In the genomic region with DNA sequence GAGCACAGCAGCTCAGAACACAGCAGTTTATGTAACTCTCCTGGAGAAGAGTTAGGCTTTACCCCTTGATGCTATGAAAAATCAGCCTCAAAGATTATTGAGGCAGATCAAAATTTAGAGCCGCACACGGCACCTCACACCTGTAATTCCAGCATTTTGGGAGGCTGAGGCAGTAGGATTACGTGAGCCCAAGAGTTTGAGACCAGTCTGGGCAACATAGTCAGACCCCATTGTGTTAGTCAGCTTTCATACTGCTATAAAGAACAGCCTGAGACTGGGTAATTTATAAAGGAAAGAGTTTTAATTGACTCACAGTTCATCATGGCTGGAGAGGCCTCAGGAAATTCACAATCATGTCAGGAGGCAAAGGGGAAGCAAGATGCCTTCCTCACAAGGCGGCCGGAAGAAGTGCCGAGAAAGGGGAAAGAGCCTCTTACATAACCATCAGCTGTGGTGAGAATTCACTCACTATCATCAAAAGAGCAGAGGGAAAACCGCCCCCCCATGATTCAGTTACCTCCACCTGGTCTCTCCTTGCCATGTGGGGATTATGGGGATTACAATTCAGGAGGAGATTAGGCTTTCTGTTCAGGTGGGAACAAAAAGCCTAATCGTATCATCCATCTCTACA, we compare ENCODE assay signal across 11 cellular contexts.
A peak's percentile ranks its signal among the peaks of the same experiment; 100 is the strongest.
DNase-seq lines count a peak whose midpoint lies in the region; ATAC-seq and TF ChIP-seq lines count a peak whose summit lies in the region.
"Had no signal": no experiment of that assay in that cellular context is flagged by ENCODE, and none has a peak within 500 bp of the region (broad histone marks: within the 10 kb centered on the region; RNA-seq: fewer than 3 reads in every experiment).

No MANE protein-coding gene starts in this region.

- peak; percentile 56 for DNase-seq in GF-D8 (lab: John Stamatoyannopoulos, UW)
- peak; percentile 58 to 89 for DNase-seq in NOMO-1 (lab: John Stamatoyannopoulos, UW; ENCODE audit: unreplicated experiment in 2 of 2)
- peak in 1 of 10 donors; percentile 15 for DNase-seq in dorsolateral prefrontal cortex
- no peak for DNase-seq in natural killer cell treated with Interleukin-12 subunit alpha and Interleukin-12 subunit beta and Interleukin-15 and Interleukin-18, amount 100 ng/mL, for 72 hours (ENCODE audit: low spot score)
- no peak for DNase-seq in effector CD8-positive, alpha-beta T cell (lab: John Stamatoyannopoulos, UW)
- DNase-seq: GOT3, NCI-H1930 had no signal

- no peaks in the 10 kb centered on the region for H3K27me3 ChIP-seq in dorsolateral prefrontal cortex

- no peaks in the 10 kb centered on the region for H3K27me3 Mint-ChIP-seq in natural killer cell treated with Interleukin-12 subunit alpha and Interleukin-12 subunit beta and Interleukin-15 and Interleukin-18, amount 100 ng/mL, for 72 hours

- H3K9me3 Mint-ChIP-seq in natural killer cell treated with Interleukin-12 subunit alpha and Interleukin-12 subunit beta and Interleukin-15 and Interleukin-18, amount 100 ng/mL, for 72 hours, result peaks cover 3% of the 10 kb centered on the region

- intact Hi-C loops in dorsolateral prefrontal cortex (cut with DNase I), result no loop called here

- peak overlapping the region; percentile 49 for H3K4me3 Mint-ChIP-seq in natural killer cell treated with Interleukin-12 subunit alpha and Interleukin-12 subunit beta and Interleukin-15 and Interleukin-18, amount 100 ng/mL, for 72 hours

- H3K4me3 ChIP-seq in dorsolateral prefrontal cortex, result peak overlapping the region in 21 of 59 donors; percentile 7 to 48 (median 29)

- H3K27ac Mint-ChIP-seq in natural killer cell treated with Interleukin-12 subunit alpha and Interleukin-12 subunit beta and Interleukin-15 and Interleukin-18, amount 100 ng/mL, for 72 hours, result peak overlapping the region in 1 of 2 donors; percentile 93

- H3K27ac ChIP-seq in dorsolateral prefrontal cortex, result peak overlapping the region in 49 of 59 donors; percentile 3 to 79 (median 56)

- ATAC-seq in natural killer cell treated with Interleukin-12 subunit alpha and Interleukin-12 subunit beta and Interleukin-15 and Interleukin-18, amount 100 ng/mL, for 72 hours, result no peak
- ATAC-seq in HG03159 (IDR thresholded peaks at IDR 0.05; ENCODE audit: unreplicated experiment), result no peak
- ATAC-seq in HG02642 (IDR thresholded peaks at IDR 0.05; ENCODE audit: poor library complexity, unreplicated experiment), result no peak
- no peak for ATAC-seq in HG03520 (IDR thresholded peaks at IDR 0.05; ENCODE audit: unreplicated experiment)
- ATAC-seq: Panc1 had no signal

- H3K4me1 Mint-ChIP-seq in natural killer cell treated with Interleukin-12 subunit alpha and Interleukin-12 subunit beta and Interleukin-15 and Interleukin-18, amount 100 ng/mL, for 72 hours (ENCODE audit: low read depth in 2 of 2), result peaks cover 5 to 25% of the 10 kb centered on the region in 2 donors

- TF ChIP-seq CTCF in dorsolateral prefrontal cortex (IDR thresholded peaks at IDR 0.05 in 54 of 56, conservative IDR thresholded peaks at IDR 0.05 in 2 of 56; ENCODE audit: low read depth in 1 of 56, partially characterized antibody in 56 of 56), result no peak

- no peaks in the 10 kb centered on the region for H3K36me3 Mint-ChIP-seq in natural killer cell treated with Interleukin-12 subunit alpha and Interleukin-12 subunit beta and Interleukin-15 and Interleukin-18, amount 100 ng/mL, for 72 hours

Comparison
In these comparisons a context has a peak if more than half of its experiments do, and no peak if none do; other contexts are left out.
1. DNase-seq: peak in GF-D8 (single experiment) and NOMO-1 (2 of 2); none in natural killer cell treated with Interleukin-12 subunit alpha and Interleukin-12 subunit beta and Interleukin-15 and Interleukin-18, amount 100 ng/mL, for 72 hours (single experiment) and effector CD8-positive, alpha-beta T cell (single experiment).